ENCODE assay signal across 8 cellular contexts in genomic region chr15:74937226-74937601, GRCh38.
DNase-seq lines count a peak whose midpoint lies in the region; ATAC-seq and TF ChIP-seq lines count a peak whose summit lies in the region.

No MANE protein-coding gene starts in this region.

- H3K27me3 ChIP-seq in muscle layer of duodenum (ENCODE audit: low read depth, low read length): no peaks in the 10 kb centered on the region

- no peaks in the 10 kb centered on the region for H3K36me3 ChIP-seq in muscle layer of duodenum (ENCODE audit: control insufficient read depth in 1 of 2, insufficient read depth in 2 of 2, low read length in 2 of 2)

- H3K4me3 ChIP-seq in GM12875 (ENCODE audit: low read depth, low read length) (peak overlapping the region; percentile 92), muscle layer of duodenum (ENCODE audit: low read depth in 1 of 2, low read length in 2 of 2) (peak overlapping the region; percentile 78 to 98)

- H3K27ac ChIP-seq in cingulate gyrus (ENCODE audit: low read depth, low read length): peak overlapping the region; percentile 91
- H3K27ac ChIP-seq in muscle layer of duodenum (ENCODE audit: low read length): peak overlapping the region; percentile 91

- TF ChIP-seq CTCF in GM12875 (IDR thresholded peaks at IDR 0.05; ENCODE audit: borderline replicate concordance, insufficient read depth, low read depth, low read length): no peak

- H3K9me3 ChIP-seq in muscle layer of duodenum (ENCODE audit: control insufficient read depth in 1 of 2, low read length in 2 of 2): no peaks in the 10 kb centered on the region

- peak; percentile 59 for DNase-seq in NCI-H146 (lab: John Stamatoyannopoulos, UW)
- DNase-seq in GM19238 (ENCODE audit: insufficient read length, low spot score): no peak
- DNase-seq in activated CD8-positive, alpha-beta memory T cell treated with anti-CD3 and anti-CD28 coated beads, Interleukin-2, amount 50 U/mL, for 48 hours: no peak

- no peak for ATAC-seq in HG03565 (IDR thresholded peaks at IDR 0.05; ENCODE audit: unreplicated experiment)
- no peak for ATAC-seq in GM21529 (IDR thresholded peaks at IDR 0.05; ENCODE audit: unreplicated experiment)

- peaks cover 4 to 21% of the 10 kb centered on the region in 2 donors for H3K4me1 ChIP-seq in muscle layer of duodenum (ENCODE audit: control insufficient read depth in 1 of 2, insufficient read depth in 2 of 2, low read length in 2 of 2)
